19 cellular contexts compared by ENCODE assay signal in genomic region chr14:55433880-55434804, GRCh38. TPM values are rescaled to one million over a fixed set of nuclear protein-coding genes. Genes with fewer than 3 reads are reported as not detected.
DNase-seq lines count a peak whose midpoint lies in the region; FAIRE-seq and TF ChIP-seq lines count a peak whose summit lies in the region.
"Had no signal": no experiment of that assay in that cellular context is flagged by ENCODE, and none has a peak within 500 bp of the region (broad histone marks: within the 10 kb centered on the region; RNA-seq: fewer than 3 reads in every experiment).

No MANE protein-coding gene starts in this region.

- H3K36me3 ChIP-seq in endodermal cell (ENCODE audit: control insufficient read depth, insufficient read depth, low read length): no peaks in the 10 kb centered on the region

- no peak overlapping the region for H3K27ac ChIP-seq in endodermal cell (ENCODE audit: low read depth, low read length)
- H3K27ac ChIP-seq: body of pancreas, VCaP had no signal

- CTCF ChIA-PET in activated CD4-positive, alpha-beta memory T cell treated with anti-CD3 and anti-CD28 coated beads, Interleukin-2, amount 10 ng/mL, durations not matched to agents 7 days and 5 days (lab: Charles Lee): interaction anchor here (0.5 to 5.6 kb wide), 6 partner anchors 12 to 1523 kb away, joined by 3 to 30 read pairs (median 4); no protein-coding TSS in a partner anchor
- CTCF ChIA-PET in MCF 10A (lab: Yijun Ruan, JAX): interaction anchor here (0.7 to 2.3 kb wide), 7 partner anchors 12 to 1050 kb away, joined by 3 to 14 read pairs (median 4); no protein-coding TSS in a partner anchor

- peaks cover 4% of the 10 kb centered on the region for H3K4me1 ChIP-seq in endodermal cell (ENCODE audit: control insufficient read depth, insufficient read depth, low read length)
- H3K4me1 ChIP-seq: body of pancreas had no signal

- intact Hi-C loops in MCF 10A (cut with micrococcal nuclease): no loop called here

- POLR2A ChIA-PET in activated CD4-positive, alpha-beta memory T cell treated with anti-CD3 and anti-CD28 coated beads, Interleukin-2, amount 10 ng/mL, durations not matched to agents 7 days and 5 days (lab: Charles Lee): no interaction called here
- POLR2A ChIA-PET in MCF 10A (lab: Yijun Ruan, JAX): interaction anchor here (0.6 to 0.7 kb wide), 4 partner anchors 147 to 751 kb away, joined by 3 read pairs; no protein-coding TSS in a partner anchor

- TF ChIP-seq CTCF in endodermal cell (conservative IDR thresholded peaks at IDR 0.05) (no peak), MCF 10A (IDR thresholded peaks at IDR 0.05; ENCODE audit: unreplicated experiment) (no peak), osteocyte (IDR thresholded peaks at IDR 0.05) (no peak)

- 79 to 95% methylated on average over 3 to 6 of the region's 6 CpGs for WGBS in endodermal cell (ENCODE audit: insufficient coverage in 1 of 2, insufficient read length in 1 of 2), 2 experiments

- H3K36me3 Mint-ChIP-seq in activated CD4-positive, alpha-beta memory T cell treated with anti-CD3 and anti-CD28 coated beads, Interleukin-2, amount 10 ng/mL, durations not matched to agents 7 days and 5 days (ENCODE audit: low read depth): no peaks in the 10 kb centered on the region
- H3K36me3 Mint-ChIP-seq in endodermal cell (ENCODE audit: low read depth) (no peaks in the 10 kb centered on the region), MCF 10A (ENCODE audit: insufficient read depth, unreplicated experiment) (no peaks in the 10 kb centered on the region), osteocyte (ENCODE audit: unreplicated experiment) (no peaks in the 10 kb centered on the region)
- H3K36me3 Mint-ChIP-seq: stimulated activated naive B cell treated with anti-CD40 and anti-IgM and Interleukin-4, amounts not matched to agents 10 μg/mL and 1 μg/mL and 100 μg/mL, for 72 hours had no signal

- no peak overlapping the region for H3K9ac ChIP-seq in endodermal cell (ENCODE audit: extremely low read depth, low read length, poor library complexity, severe bottlenecking)

- no peak overlapping the region for H3K4me3 Mint-ChIP-seq in activated CD4-positive, alpha-beta memory T cell treated with anti-CD3 and anti-CD28 coated beads, Interleukin-2, amount 10 ng/mL, durations not matched to agents 7 days and 5 days
- H3K4me3 Mint-ChIP-seq in endodermal cell (no peak overlapping the region), MCF 10A (ENCODE audit: unreplicated experiment) (no peak overlapping the region), osteocyte (ENCODE audit: unreplicated experiment) (no peak overlapping the region)
- H3K4me3 Mint-ChIP-seq: stimulated activated naive B cell treated with anti-CD40 and anti-IgM and Interleukin-4, amounts not matched to agents 10 μg/mL and 1 μg/mL and 100 μg/mL, for 72 hours had no signal

- no peaks in the 10 kb centered on the region for H3K27me3 Mint-ChIP-seq in activated CD4-positive, alpha-beta memory T cell treated with anti-CD3 and anti-CD28 coated beads, Interleukin-2, amount 10 ng/mL, durations not matched to agents 7 days and 5 days
- H3K27me3 Mint-ChIP-seq in endodermal cell (ENCODE audit: insufficient read depth) (peaks cover 7% of the 10 kb centered on the region), MCF 10A (ENCODE audit: insufficient read depth, unreplicated experiment) (peaks cover 16% of the 10 kb centered on the region), osteocyte (ENCODE audit: unreplicated experiment) (peaks cover 61% of the 10 kb centered on the region)

- no peak for TF ChIP-seq POLR2A in GM12891 (IDR thresholded peaks at IDR 0.05; ENCODE audit: low read depth, low read length)

- no peaks in the 10 kb centered on the region for H3K9me3 ChIP-seq in endodermal cell (ENCODE audit: control insufficient read depth, low read length)
- H3K9me3 ChIP-seq: body of pancreas had no signal

- DNase-seq in CD1c-positive myeloid dendritic cell (ENCODE audit: extremely low spot score) (peak; percentile 42), GM12891 (ENCODE audit: insufficient read length, low spot score) (no peak), endodermal cell (no peak), MCF 10A (ENCODE audit: unreplicated experiment) (no peak), GF-D8 (lab: John Stamatoyannopoulos, UW) (no peak), osteocyte (ENCODE audit: extremely low spot score, unreplicated experiment) (no peak)
- DNase-seq in activated CD4-positive, alpha-beta memory T cell treated with anti-CD3 and anti-CD28 coated beads, Interleukin-2, amount 10 ng/mL, durations not matched to agents 7 days and 5 days: no peak
- DNase-seq: body of pancreas; DMS79 treated with DMSO at 0.1 percent for 48 hours; KG1; left colon; NCI-H446; stimulated activated naive B cell treated with anti-CD40 and anti-IgM and Interleukin-4, amounts not matched to agents 10 μg/mL and 1 μg/mL and 100 μg/mL, for 72 hours had no signal

- peaks cover 23% of the 10 kb centered on the region for H3K4me1 Mint-ChIP-seq in activated CD4-positive, alpha-beta memory T cell treated with anti-CD3 and anti-CD28 coated beads, Interleukin-2, amount 10 ng/mL, durations not matched to agents 7 days and 5 days
- H3K4me1 Mint-ChIP-seq in endodermal cell (peaks cover 24% of the 10 kb centered on the region), MCF 10A (ENCODE audit: insufficient read depth, unreplicated experiment) (peaks cover 5% of the 10 kb centered on the region), osteocyte (ENCODE audit: unreplicated experiment) (peaks cover 4% of the 10 kb centered on the region)

- peak; percentile 63 for FAIRE-seq in GM12891 (lab: Jason Lieb, UNC)
- FAIRE-seq: H54 had no signal

- no TSS peak for BruUV-seq in MCF 10A (replicated peaks; lab: Mats Ljungman, UMichigan)

- H3K27me3 ChIP-seq in endodermal cell (ENCODE audit: control insufficient read depth, insufficient read depth, low read length, poor library complexity, severe bottlenecking): no peaks in the 10 kb centered on the region
- H3K27me3 ChIP-seq: body of pancreas had no signal

- H3K9me3 Mint-ChIP-seq in activated CD4-positive, alpha-beta memory T cell treated with anti-CD3 and anti-CD28 coated beads, Interleukin-2, amount 10 ng/mL, durations not matched to agents 7 days and 5 days: no peaks in the 10 kb centered on the region
- H3K9me3 Mint-ChIP-seq in endodermal cell (no peaks in the 10 kb centered on the region), MCF 10A (ENCODE audit: unreplicated experiment) (no peaks in the 10 kb centered on the region), osteocyte (ENCODE audit: unreplicated experiment) (no peaks in the 10 kb centered on the region)
- H3K9me3 Mint-ChIP-seq: stimulated activated naive B cell treated with anti-CD40 and anti-IgM and Interleukin-4, amounts not matched to agents 10 μg/mL and 1 μg/mL and 100 μg/mL, for 72 hours had no signal

- peak overlapping the region; percentile 7 for H3K4me3 ChIP-seq in endodermal cell (ENCODE audit: low read length)
- H3K4me3 ChIP-seq: body of pancreas had no signal

- peak overlapping the region; percentile 49 for H3K27ac Mint-ChIP-seq in activated CD4-positive, alpha-beta memory T cell treated with anti-CD3 and anti-CD28 coated beads, Interleukin-2, amount 10 ng/mL, durations not matched to agents 7 days and 5 days
- H3K27ac Mint-ChIP-seq in endodermal cell (no peak overlapping the region), MCF 10A (ENCODE audit: low read depth, unreplicated experiment) (no peak overlapping the region), osteocyte (ENCODE audit: unreplicated experiment) (no peak overlapping the region)
- H3K27ac Mint-ChIP-seq: stimulated activated naive B cell treated with anti-CD40 and anti-IgM and Interleukin-4, amounts not matched to agents 10 μg/mL and 1 μg/mL and 100 μg/mL, for 72 hours had no signal

TF ChIP-seq in GM12891, 5 proteins besides CTCF, POLR2A, EP300 and RAD21:
- peak; percentile 56; the same call in 1 of the 2 replicates for TF ChIP-seq SPI1 (IDR thresholded peaks at IDR 0.05; ENCODE audit: low read depth, low read length)
- TF ChIP-seq PAX5 (IDR thresholded peaks at IDR 0.05; ENCODE audit: insufficient read depth, low read length, severe bottlenecking): no peak

RNA-seq across cellular contexts. Expression of gene TBPL2, which starts 6.3 kb away (rescaled TPM):
- polyA plus RNA-seq in GM12891 (2012; ENCODE audit: low read depth, missing spikeins): not detected
- not detected for total RNA-seq in activated CD4-positive, alpha-beta memory T cell treated with anti-CD3 and anti-CD28 coated beads, Interleukin-2, amount 10 ng/mL, durations not matched to agents 7 days and 5 days
- total RNA-seq in endodermal cell (not detected), MCF 10A (2022) (not detected in 2 replicates), osteocyte (not detected in 2 replicates)
- not detected for polyA plus RNA-seq in endodermal cell (2013, experiment 1 of 2)
- not detected for polyA plus RNA-seq in endodermal cell (2013, experiment 2 of 2)
- total RNA-seq: body of pancreas, left colon, mononuclear cell, omental fat pad, urinary bladder had no signal
- polyA plus RNA-seq: BJ, urinary bladder had no signal

RNA-seq across cellular contexts. Expression of gene ATG14, which starts 22.5 kb away (rescaled TPM):
- polyA plus RNA-seq in GM12891 (2012; ENCODE audit: low read depth, missing spikeins): 4.3 TPM
- 1 to 10 TPM; 5.5 TPM for total RNA-seq in activated CD4-positive, alpha-beta memory T cell treated with anti-CD3 and anti-CD28 coated beads, Interleukin-2, amount 10 ng/mL, durations not matched to agents 7 days and 5 days
- total RNA-seq in endodermal cell (10 to 100 TPM; 11.0 to 12.9 TPM), MCF 10A (2022) (6.5 and 6.6 TPM in 2 replicates), osteocyte (13.8 and 14.5 TPM in 2 replicates)
- 10.8 TPM for polyA plus RNA-seq in endodermal cell (2013, experiment 1 of 2)
- polyA plus RNA-seq in endodermal cell (2013, experiment 2 of 2): 9.4 TPM
